8 cellular contexts compared by ENCODE assay signal in the genomic region with DNA sequence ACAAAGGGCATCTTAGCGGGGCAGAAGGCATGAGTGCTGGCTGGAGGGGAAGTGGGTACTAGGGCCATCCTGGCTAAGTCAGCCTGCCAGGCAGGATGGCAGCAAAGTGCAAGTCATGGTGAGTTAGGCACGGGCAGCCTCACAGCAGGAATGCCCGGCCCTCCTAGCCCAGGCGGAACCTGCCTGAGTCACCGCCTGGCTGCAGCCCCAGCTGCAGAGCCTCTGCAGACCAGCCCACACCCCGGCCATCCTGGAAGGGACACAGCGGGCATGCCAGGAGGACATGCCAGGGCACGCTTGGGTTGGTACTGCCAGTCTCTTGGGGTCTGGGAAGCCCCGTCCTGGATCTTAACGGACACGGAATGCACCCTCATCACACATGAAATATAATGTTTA. TPM values are rescaled to one million over a fixed set of nuclear protein-coding genes. Genes with fewer than 3 reads are reported as not detected.
DNase-seq lines count a peak whose midpoint lies in the region; ATAC-seq and TF ChIP-seq lines count a peak whose summit lies in the region.

No MANE protein-coding gene starts in this region.

- H3K27ac ChIP-seq in Panc1 (ENCODE audit: low read length) (peak overlapping the region; percentile 75), osteoblast (ENCODE audit: low read depth, low read length) (peak overlapping the region; percentile 96)

- POLR2A ChIA-PET in Panc1 (lab: Charles Lee): no interaction called here

- CTCF ChIA-PET in Panc1 (lab: Charles Lee): interaction anchor here (0.6 to 1.6 kb wide), 4 partner anchors 8 to 93 kb away, joined by 3 to 7 read pairs (median 4); no protein-coding TSS in a partner anchor

- peak overlapping the region; percentile 89 for H2AFZ ChIP-seq in osteoblast (ENCODE audit: low read length)

- H3K36me3 ChIP-seq in Panc1 (ENCODE audit: control insufficient read depth, insufficient read depth, low read length) (no peaks in the 10 kb centered on the region), osteoblast (ENCODE audit: insufficient read depth, low read length) (no peaks in the 10 kb centered on the region)

- TF ChIP-seq CTCF in Panc1 (IDR thresholded peaks at IDR 0.05) (no peak), osteoblast (IDR thresholded peaks at IDR 0.05; ENCODE audit: extremely low read depth, low read depth, low read length) (no peak)

- ATAC-seq in Panc1: peak; percentile 95
- ATAC-seq in esophagus mucosa: peak; percentile 89
- no peak for ATAC-seq in GM21526 (IDR thresholded peaks at IDR 0.05; ENCODE audit: low FRiP score, unreplicated experiment)
- ATAC-seq in GM18519 (IDR thresholded peaks at IDR 0.05; ENCODE audit: low FRiP score, unreplicated experiment): no peak

- intact Hi-C loops in Panc1 (cut with micrococcal nuclease; ENCODE audit: unreplicated experiment): no loop called here

- H3K79me2 ChIP-seq in osteoblast (ENCODE audit: insufficient read depth, low read length): no peaks in the 10 kb centered on the region

- H3K27me3 ChIP-seq in Panc1 (ENCODE audit: control insufficient read depth, insufficient read depth, low read length) (no peaks in the 10 kb centered on the region), osteoblast (ENCODE audit: insufficient read depth, low read length) (no peaks in the 10 kb centered on the region)

- no TSS peak for BruUV-seq in Panc1 (replicated peaks; lab: Mats Ljungman, UMichigan)

- no peaks in the 10 kb centered on the region for H3K9me3 ChIP-seq in Panc1 (ENCODE audit: control insufficient read depth, insufficient read depth, low read depth, low read length)
- no peaks in the 10 kb centered on the region for H3K9me3 ChIP-seq in osteoblast (ENCODE audit: low read depth, low read length)

- in situ Hi-C loops in Panc1 (cut with HindIII; ENCODE audit: low pct_unique_long_range_greater_than_20kb, low sequenced_read_pairs): no loop called here

- no peaks in the 10 kb centered on the region for H4K20me1 ChIP-seq in osteoblast (ENCODE audit: insufficient read depth, low read length)

- H3K4me3 ChIP-seq in Panc1 (ENCODE audit: low read depth in 2 of 2, low read length in 2 of 2) (no peak overlapping the region), osteoblast (ENCODE audit: insufficient read depth, low read length) (no peak overlapping the region)

- peak; percentile 94 for DNase-seq in GM03348 (ENCODE audit: low spot score)
- peak; percentile 61 for DNase-seq in Panc1 (ENCODE audit: low read depth, low spot score)
- peak; percentile 99 for DNase-seq in osteoblast (ENCODE audit: insufficient read length, low spot score, missing footprints)
- no peak for DNase-seq in cerebellum (ENCODE audit: low spot score)
- no peak for DNase-seq in NCI-H2171 (lab: John Stamatoyannopoulos, UW)

- peak overlapping the region; percentile 41 for H3K4me2 ChIP-seq in osteoblast (ENCODE audit: insufficient read depth, low read length)

- H3K4me1 ChIP-seq in Panc1 (ENCODE audit: control insufficient read depth, insufficient read depth, low read length) (peaks cover 13% of the 10 kb centered on the region), osteoblast (ENCODE audit: insufficient read depth, low read length) (peaks cover 26% of the 10 kb centered on the region)

RNA-seq across cellular contexts. Expression of a gene that starts 4.9 kb away (rescaled TPM):
- total RNA-seq in Panc1 (2021; ENCODE audit: unreplicated experiment) (0.21 TPM), esophagus mucosa (194 TPM), osteoblast (under 0.01 TPM in 1 of 2 replicates, not detected in the other), cerebellum (not detected)
- not detected for polyA plus RNA-seq in Panc1 (2012; ENCODE audit: insufficient read length)

RNA-seq across cellular contexts. Expression of a gene that starts 36.7 kb away (rescaled TPM):
- total RNA-seq in Panc1 (2021; ENCODE audit: unreplicated experiment): not detected
- polyA plus RNA-seq in Panc1 (2012; ENCODE audit: insufficient read length): 0.13 TPM
- 0.92 TPM for total RNA-seq in esophagus mucosa
- total RNA-seq in osteoblast: not detected in 2 replicates
- total RNA-seq in cerebellum: 0.27 TPM

Comparison
In these comparisons a context has a peak if more than half of its experiments do, and no peak if none do; other contexts are left out.
1. DNase-seq: peak in GM03348 (single experiment), Panc1 (single experiment) and osteoblast (single experiment); none in cerebellum (single experiment) and NCI-H2171 (single experiment).
2. ATAC-seq: peak in Panc1 (single experiment) and esophagus mucosa (single experiment); none in GM21526 (single experiment) and GM18519 (single experiment).
3. RNA of a gene that starts 4.9 kb away (total RNA-seq): 194 TPM in esophagus mucosa (single experiment); not detected in cerebellum (single experiment), 0.21 TPM in Panc1 (single experiment) and under 0.01 TPM in osteoblast; every median in the first group is over 100 times any median in the second.